ENCODE assay signal across 2 cellular contexts in the genomic region with DNA sequence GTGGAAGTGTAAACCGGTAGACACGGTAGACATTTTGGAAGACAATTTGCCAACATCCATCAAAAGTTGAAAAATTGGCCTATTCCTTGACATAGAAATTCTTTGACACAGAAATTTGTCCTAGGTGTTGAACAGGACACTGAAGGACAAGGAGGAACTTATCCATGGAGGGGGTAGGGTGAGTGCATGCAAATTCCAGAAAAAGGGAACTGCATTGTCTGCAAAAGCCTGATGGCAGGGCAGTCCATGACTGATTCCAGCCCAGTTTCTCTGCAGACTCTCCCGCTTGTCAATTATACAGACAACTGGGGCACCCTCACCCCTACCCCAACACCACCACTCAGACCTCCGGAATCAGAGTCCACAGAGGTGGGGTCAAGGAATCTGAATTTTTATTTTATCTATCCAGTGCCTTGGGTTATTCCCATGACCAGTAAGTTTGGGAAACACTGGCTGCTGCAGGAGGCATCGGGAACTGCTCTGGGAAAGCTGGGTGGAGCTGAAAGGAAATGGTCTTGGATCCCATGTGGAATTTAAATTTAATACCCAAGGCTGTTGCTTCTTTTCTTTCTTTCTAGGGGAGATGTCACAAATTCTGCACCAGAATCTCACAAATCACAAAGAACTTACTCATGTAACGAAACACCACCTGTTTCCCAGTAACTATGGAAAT.
TF ChIP-seq lines count a peak whose summit lies in the region.

No MANE protein-coding gene starts in this region.

TF ChIP-seq in HCT116, 20 proteins besides CTCF, POLR2A, EP300 and RAD21:
- TF ChIP-seq, protein P1, sequence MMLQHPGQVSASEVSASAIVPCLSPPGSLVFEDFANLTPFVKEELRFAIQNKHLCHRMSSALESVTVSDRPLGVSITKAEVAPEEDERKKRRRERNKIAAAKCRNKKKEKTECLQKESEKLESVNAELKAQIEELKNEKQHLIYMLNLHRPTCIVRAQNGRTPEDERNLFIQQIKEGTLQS (IDR thresholded peaks at IDR 0.05) = no peak
- TF ChIP-seq SP1 (IDR thresholded peaks at IDR 0.05; ENCODE audit: low read depth) = no peak
- TF ChIP-seq EZH2phosphoT487 (IDR thresholded peaks at IDR 0.05; ENCODE audit: borderline replicate concordance) = no peak
- TF ChIP-seq, protein P2, sequence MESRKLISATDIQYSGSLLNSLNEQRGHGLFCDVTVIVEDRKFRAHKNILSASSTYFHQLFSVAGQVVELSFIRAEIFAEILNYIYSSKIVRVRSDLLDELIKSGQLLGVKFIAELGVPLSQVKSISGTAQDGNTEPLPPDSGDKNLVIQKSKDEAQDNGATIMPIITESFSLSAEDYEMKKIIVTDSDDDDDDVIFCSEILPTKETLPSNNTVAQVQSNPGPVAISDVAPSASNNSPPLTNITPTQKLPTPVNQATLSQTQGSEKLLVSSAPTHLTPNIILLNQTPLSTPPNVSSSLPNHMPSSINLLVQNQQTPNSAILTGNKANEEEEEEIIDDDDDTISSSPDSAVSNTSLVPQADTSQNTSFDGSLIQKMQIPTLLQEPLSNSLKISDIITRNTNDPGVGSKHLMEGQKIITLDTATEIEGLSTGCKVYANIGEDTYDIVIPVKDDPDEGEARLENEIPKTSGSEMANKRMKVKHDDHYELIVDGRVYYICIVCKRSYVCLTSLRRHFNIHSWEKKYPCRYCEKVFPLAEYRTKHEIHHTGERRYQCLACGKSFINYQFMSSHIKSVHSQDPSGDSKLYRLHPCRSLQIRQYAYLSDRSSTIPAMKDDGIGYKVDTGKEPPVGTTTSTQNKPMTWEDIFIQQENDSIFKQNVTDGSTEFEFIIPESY (IDR thresholded peaks at IDR 0.05; ENCODE audit: extremely low read depth, insufficient replicate concordance, low read length) = no peak
- no peak for TF ChIP-seq TCF7L2 (IDR thresholded peaks at IDR 0.05; ENCODE audit: borderline replicate concordance, extremely low read depth, insufficient read depth, insufficient read length)
- TF ChIP-seq ZNF274 (IDR thresholded peaks at IDR 0.05; ENCODE audit: low read depth, low read length) = no peak
- no peak for TF ChIP-seq EZH2 (IDR thresholded peaks at IDR 0.05)
- no peak for TF ChIP-seq JUND (IDR thresholded peaks at IDR 0.05)

TF ChIP-seq in K562, 482 proteins besides CTCF, POLR2A, EP300 and RAD21:
- TF ChIP-seq SPI1 (IDR thresholded peaks at IDR 0.05; ENCODE audit: borderline replicate concordance, low read depth, low read length) = peak; percentile 63; the same call in 1 of the 2 replicates
- TF ChIP-seq GATA2 (CRISPR knock-in tag; IDR thresholded peaks at IDR 0.05) = no peak
TF ChIP-seq in K562: peak in this region for 1.
